8 cellular contexts compared by ENCODE assay signal in the genomic region with DNA sequence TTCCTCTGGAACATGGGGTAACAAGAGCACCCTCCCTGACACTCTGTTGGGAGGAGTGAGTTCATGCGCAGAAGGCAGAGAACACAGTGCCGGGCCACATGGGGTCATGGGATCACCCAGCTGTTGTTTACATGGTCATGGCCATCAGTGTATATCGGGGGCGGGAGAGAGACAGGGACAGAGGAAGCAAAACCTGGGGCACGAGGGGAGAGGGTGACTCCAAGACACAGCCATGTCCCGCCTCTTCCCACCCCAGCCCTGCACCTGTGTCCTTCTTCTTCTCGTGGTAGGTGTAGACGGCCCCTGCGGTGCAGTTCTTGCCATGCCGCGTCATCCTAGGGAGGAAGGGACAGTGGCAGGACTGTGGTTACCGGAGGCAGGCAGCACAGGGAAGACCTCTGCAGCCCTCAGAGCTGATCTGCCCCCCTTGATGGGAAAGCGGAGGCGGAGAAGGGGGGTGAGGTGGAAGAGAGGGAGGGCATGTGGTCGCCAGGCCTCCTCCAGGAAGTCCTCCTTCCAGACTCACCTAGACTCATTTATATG. TPM values are rescaled to one million over a fixed set of nuclear protein-coding genes. Genes with fewer than 3 reads are reported as not detected.
DNase-seq lines count a peak whose midpoint lies in the region; ATAC-seq and TF ChIP-seq lines count a peak whose summit lies in the region.

No MANE protein-coding gene starts in this region.

- H3K27ac Mint-ChIP-seq in T-helper 17 cell = peak overlapping the region; percentile 99
- H3K27ac Mint-ChIP-seq in activated naive CD4-positive, alpha-beta T cell treated with anti-CD3 and anti-CD28 coated beads, Interleukin-2, amount 50 U/mL, for 24 hours = peak overlapping the region; percentile 98
- H3K27ac Mint-ChIP-seq in memory B cell = peak overlapping the region; percentile 84

- H3K9me3 ChIP-seq in T-helper 17 cell (ENCODE audit: control insufficient read depth, low read length, poor library complexity, severe bottlenecking) (no peaks in the 10 kb centered on the region), hepatocyte (ENCODE audit: low read depth) (no peaks in the 10 kb centered on the region)

- H3K4me3 Mint-ChIP-seq in T-helper 17 cell (peak overlapping the region; percentile 91), memory B cell (peak overlapping the region; percentile 43)
- peak overlapping the region; percentile 79 for H3K4me3 Mint-ChIP-seq in activated naive CD4-positive, alpha-beta T cell treated with anti-CD3 and anti-CD28 coated beads, Interleukin-2, amount 50 U/mL, for 24 hours

- ATAC-seq in T-helper 17 cell (peak; percentile 14), memory B cell (ENCODE audit: low read depth) (peak; percentile 59), HG03460 (IDR thresholded peaks at IDR 0.05; ENCODE audit: unreplicated experiment) (no peak)

- no peaks in the 10 kb centered on the region for H3K27me3 Mint-ChIP-seq in T-helper 17 cell
- H3K27me3 Mint-ChIP-seq in activated naive CD4-positive, alpha-beta T cell treated with anti-CD3 and anti-CD28 coated beads, Interleukin-2, amount 50 U/mL, for 24 hours = no peaks in the 10 kb centered on the region
- H3K27me3 Mint-ChIP-seq in memory B cell = no peaks in the 10 kb centered on the region

- H3K27ac ChIP-seq in hepatocyte = no peak overlapping the region

- peaks cover 56% of the 10 kb centered on the region for H3K4me1 Mint-ChIP-seq in T-helper 17 cell
- peaks cover 76% of the 10 kb centered on the region for H3K4me1 Mint-ChIP-seq in activated naive CD4-positive, alpha-beta T cell treated with anti-CD3 and anti-CD28 coated beads, Interleukin-2, amount 50 U/mL, for 24 hours
- peaks cover 23% of the 10 kb centered on the region for H3K4me1 Mint-ChIP-seq in memory B cell

- no peak overlapping the region for H2AFZ ChIP-seq in hepatocyte

- DNase-seq in T-helper 17 cell (peak in 1 of 3 donors; percentile 38), memory B cell (ENCODE audit: low spot score in 2 of 2) (no peak), NCI-H345 (lab: John Stamatoyannopoulos, UW) (no peak), NCI-H226 (no peak), hepatocyte (ENCODE audit: low spot score) (no peak)
- DNase-seq in stimulated activated naive CD4-positive, alpha-beta T cell (lab: John Stamatoyannopoulos, UW) = peak; percentile 11 to 49 (median 26)

- no peaks in the 10 kb centered on the region for H3K36me3 ChIP-seq in hepatocyte (replicated peaks; ENCODE audit: insufficient read depth, low read depth)

- peaks cover 5% of the 10 kb centered on the region for H3K4me1 ChIP-seq in hepatocyte (ENCODE audit: insufficient read depth)

- H3K9me3 Mint-ChIP-seq in activated naive CD4-positive, alpha-beta T cell treated with anti-CD3 and anti-CD28 coated beads, Interleukin-2, amount 50 U/mL, for 24 hours = no peaks in the 10 kb centered on the region
- no peaks in the 10 kb centered on the region for H3K9me3 Mint-ChIP-seq in memory B cell

- H3K4me3 ChIP-seq in hepatocyte = no peak overlapping the region

- no peak overlapping the region for H3K4me2 ChIP-seq in hepatocyte

- no peaks in the 10 kb centered on the region for H3K27me3 ChIP-seq in hepatocyte

- TF ChIP-seq CTCF in hepatocyte (IDR thresholded peaks at IDR 0.05; ENCODE audit: poor library complexity) = no peak

- H3K36me3 Mint-ChIP-seq in T-helper 17 cell (ENCODE audit: low read depth) (peaks cover 8% of the 10 kb centered on the region), memory B cell (peaks cover 19% of the 10 kb centered on the region)
- peaks cover 8% of the 10 kb centered on the region for H3K36me3 Mint-ChIP-seq in activated naive CD4-positive, alpha-beta T cell treated with anti-CD3 and anti-CD28 coated beads, Interleukin-2, amount 50 U/mL, for 24 hours

- no peaks in the 10 kb centered on the region for H4K20me1 ChIP-seq in hepatocyte (ENCODE audit: insufficient read depth, poor library complexity, severe bottlenecking)

- WGBS in hepatocyte (ENCODE audit: low lambda C conversion rate, missing lambda C conversion rate) = 84% methylated on average over 15 of the region's 15 CpGs

- H3K79me2 ChIP-seq in hepatocyte = peaks cover 46% of the 10 kb centered on the region

- no peaks in the 10 kb centered on the region for H3K9me2 ChIP-seq in hepatocyte (replicated peaks; ENCODE audit: insufficient read depth)

RNA-seq across cellular contexts. Expression of gene NOSIP, which starts 19.9 kb away (rescaled TPM):
- total RNA-seq in T-helper 17 cell (100 to 1,000 TPM; 161 to 195 TPM), hepatocyte (43.4 and 52.8 TPM in 2 replicates)
- 92.4 and 93.9 TPM in 2 replicates for polyA plus RNA-seq in hepatocyte

RNA-seq across cellular contexts. Expression of gene PRRG2, which starts 20.7 kb away (rescaled TPM):
- 1 to 10 TPM; 1.1 to 1.3 TPM for total RNA-seq in T-helper 17 cell
- total RNA-seq in hepatocyte = 6.0 and 10.2 TPM in 2 replicates
- 4.0 and 4.3 TPM in 2 replicates for polyA plus RNA-seq in hepatocyte

RNA-seq across cellular contexts. Expression of gene PRR12, which starts 30.6 kb away (rescaled TPM):
- total RNA-seq in T-helper 17 cell (10 to 100 TPM; 44.6 to 50.7 TPM), hepatocyte (2.1 and 3.7 TPM in 2 replicates)
- polyA plus RNA-seq in hepatocyte = 2.7 and 3.0 TPM in 2 replicates

RNA-seq across cellular contexts. Expression of gene RCN3, which starts 32.6 kb away (rescaled TPM):
- total RNA-seq in T-helper 17 cell (1 to 10 TPM in 1 of 2 donors, under 1 TPM in 1; 0.97 to 1.3 TPM), hepatocyte (20.5 and 25.8 TPM in 2 replicates)
- polyA plus RNA-seq in hepatocyte = 81.4 and 85.4 TPM in 2 replicates

RNA-seq across cellular contexts. Expression of gene FCGRT, which starts 48.0 kb away (rescaled TPM):
- total RNA-seq in T-helper 17 cell (10 to 100 TPM; 18.7 to 24.6 TPM), hepatocyte (313 and 321 TPM in 2 replicates)
- 509 and 519 TPM in 2 replicates for polyA plus RNA-seq in hepatocyte

Comparison
In these comparisons a context has a peak if more than half of its experiments do, and no peak if none do; other contexts are left out.
1. DNase-seq: peak in stimulated activated naive CD4-positive, alpha-beta T cell (6 of 6); none in memory B cell (0 of 2), NCI-H345 (single experiment), NCI-H226 (single experiment) and hepatocyte (single experiment).
2. Peak in every context shown above with its lines, with median percentiles within 50 percentile points of each other: H3K27ac Mint-ChIP-seq and H3K4me3 Mint-ChIP-seq.